Comparison of ENCODE assay signal across 1 cellular context in genomic region chr15:58551764-58552504, GRCh38.
TF ChIP-seq lines count a peak whose summit lies in the region.

No MANE protein-coding gene starts in this region.

TF ChIP-seq in K562, 482 proteins besides CTCF, POLR2A, EP300 and RAD21 (continued from another document):
- no peak for TF ChIP-seq ZNF699 (CRISPR knock-in tag; IDR thresholded peaks at IDR 0.05; ENCODE audit: insufficient replicate concordance)
- TF ChIP-seq SOX6 (IDR thresholded peaks at IDR 0.05) = peak; percentile 92
- no peak for TF ChIP-seq HNRNPUL1 (IDR thresholded peaks at IDR 0.05; ENCODE audit: low read length)
- TF ChIP-seq ZC3H8 (IDR thresholded peaks at IDR 0.05) = no peak
- no peak for TF ChIP-seq TFE3 (CRISPR knock-in tag; IDR thresholded peaks at IDR 0.05)
- TF ChIP-seq CEBPG (CRISPR knock-in tag; IDR thresholded peaks at IDR 0.05) = no peak
- peak in 1 of 2 experiments; percentile 76; a peak in 3 of 4 replicates for TF ChIP-seq CEBPG (tag; conservative IDR thresholded peaks at IDR 0.05 in 1 of 2, IDR thresholded peaks at IDR 0.05 in 1 of 2)
- peak; percentile 80 for TF ChIP-seq HMBOX1 (IDR thresholded peaks at IDR 0.05)
- peak in 1 of 2 experiments; percentile 54; a peak in 1 of 4 replicates for TF ChIP-seq ZNF639 (CRISPR knock-in tag; conservative IDR thresholded peaks at IDR 0.05 in 1 of 2, IDR thresholded peaks at IDR 0.05 in 1 of 2)
- no peak for TF ChIP-seq CHCHD3 (CRISPR knock-in tag; IDR thresholded peaks at IDR 0.05)
- no peak for TF ChIP-seq SAFB2 (IDR thresholded peaks at IDR 0.05; ENCODE audit: borderline replicate concordance, low read depth, low read length, severe bottlenecking)
- 0 out of 2 replicates have a peak, but pooled peaks have one; percentile 41 for TF ChIP-seq ZKSCAN8 (CRISPR knock-in tag; IDR thresholded peaks at IDR 0.05)
- TF ChIP-seq MAZ (CRISPR knock-in tag; conservative IDR thresholded peaks at IDR 0.05 in 1 of 2, IDR thresholded peaks at IDR 0.05 in 1 of 2) = 0 out of 4 replicates have a peak, but pooled peaks of 1 of the 2 experiments have one; percentile 24
- TF ChIP-seq FOSL1 (tag; conservative IDR thresholded peaks at IDR 0.05) = peak; percentile 93
- TF ChIP-seq SMARCC2 (IDR thresholded peaks at IDR 0.05; ENCODE audit: low read depth) = 0 out of 2 replicates have a peak, but pooled peaks have one; percentile 48
- TF ChIP-seq CBFA2T3 (IDR thresholded peaks at IDR 0.05) = peak; percentile 82
- TF ChIP-seq ARID1B (IDR thresholded peaks at IDR 0.05) = peak; percentile 85
- peak; percentile 71 for TF ChIP-seq JUND (IDR thresholded peaks at IDR 0.05; ENCODE audit: borderline replicate concordance, low read depth, low read length)
- TF ChIP-seq JUND (tag; IDR thresholded peaks at IDR 0.05; ENCODE audit: borderline replicate concordance, low read depth, low read length) = peak; percentile 55; the same call in 1 of the 3 replicates
- no peak for TF ChIP-seq KAT8 (IDR thresholded peaks at IDR 0.05; ENCODE audit: low read depth)
- no peak for TF ChIP-seq IRF1 (CRISPR knock-in tag; IDR thresholded peaks at IDR 0.05; ENCODE audit: borderline replicate concordance)
- no peak for TF ChIP-seq NR1H2 (CRISPR knock-in tag; IDR thresholded peaks at IDR 0.05)
- TF ChIP-seq ZFX (CRISPR knock-in tag; IDR thresholded peaks at IDR 0.05) = peak; percentile 9; the same call in 1 of the 2 replicates
- 0 out of 2 replicates have a peak, but pooled peaks have one; percentile 33 for TF ChIP-seq CHD2 (IDR thresholded peaks at IDR 0.05; ENCODE audit: low read depth, low read length)
- peak; percentile 34; the same call in 1 of the 2 replicates for TF ChIP-seq ZNF589 (CRISPR knock-in tag; IDR thresholded peaks at IDR 0.05; ENCODE audit: low read depth)
